ENCODE assay signal across 16 cellular contexts in genomic region chr9:130843049-130843908, GRCh38. TPM values are rescaled to one million over a fixed set of nuclear protein-coding genes. Genes with fewer than 3 reads are reported as not detected.
DNase-seq lines count a peak whose midpoint lies in the region; ATAC-seq and TF ChIP-seq lines count a peak whose summit lies in the region.
"Had no signal": no experiment of that assay in that cellular context is flagged by ENCODE, and none has a peak within 500 bp of the region (broad histone marks: within the 10 kb centered on the region; RNA-seq: fewer than 3 reads in every experiment).

No MANE protein-coding gene starts in this region.

- no peak for TF ChIP-seq POLR2A in gastroesophageal sphincter (IDR thresholded peaks at IDR 0.05)
- peak in 1 of 2 donors; percentile 49 for TF ChIP-seq POLR2A in sigmoid colon (IDR thresholded peaks at IDR 0.05)
- no peak for TF ChIP-seq POLR2A in Peyer's patch (IDR thresholded peaks at IDR 0.05)

- POLR2A ChIA-PET in Caco-2 (lab: Charles Lee) = no interaction called here
- POLR2A ChIA-PET in RWPE1 (lab: Yijun Ruan, JAX; ENCODE audit: low non-redundant PET) = no interaction called here

- peaks cover 16% of the 10 kb centered on the region for H3K4me1 Mint-ChIP-seq in Caco-2 (ENCODE audit: low read depth, unreplicated experiment)
- peaks cover 25% of the 10 kb centered on the region for H3K4me1 Mint-ChIP-seq in activated T-helper 17 cell treated with anti-CD3 and anti-CD28 coated beads, Interleukin-2, amount 50 U/mL, for 72 hours

- H3K27ac Mint-ChIP-seq in Caco-2 (ENCODE audit: unreplicated experiment) = peak overlapping the region; percentile 52
- H3K27ac Mint-ChIP-seq in activated T-helper 17 cell treated with anti-CD3 and anti-CD28 coated beads, Interleukin-2, amount 50 U/mL, for 72 hours = no peak overlapping the region

- H3K4me3 ChIP-seq in Caco-2 (ENCODE audit: low read depth, low read length) = no peak overlapping the region
- H3K4me3 ChIP-seq in gastroesophageal sphincter = no peak overlapping the region
- H3K4me3 ChIP-seq in sigmoid colon = no peak overlapping the region
- no peak overlapping the region for H3K4me3 ChIP-seq in Peyer's patch

- H3K27me3 Mint-ChIP-seq in Caco-2 (ENCODE audit: insufficient read depth, unreplicated experiment) = no peaks in the 10 kb centered on the region
- no peaks in the 10 kb centered on the region for H3K27me3 Mint-ChIP-seq in activated T-helper 17 cell treated with anti-CD3 and anti-CD28 coated beads, Interleukin-2, amount 50 U/mL, for 72 hours
- H3K27me3 Mint-ChIP-seq: naive thymus-derived CD8-positive, alpha-beta T cell had no signal

- no peak for TF ChIP-seq EP300 in gastroesophageal sphincter (IDR thresholded peaks at IDR 0.05)
- TF ChIP-seq EP300 in sigmoid colon (IDR thresholded peaks at IDR 0.05) = no peak

- H3K4me3 Mint-ChIP-seq in Caco-2 (ENCODE audit: unreplicated experiment) = no peak overlapping the region
- H3K4me3 Mint-ChIP-seq in activated T-helper 17 cell treated with anti-CD3 and anti-CD28 coated beads, Interleukin-2, amount 50 U/mL, for 72 hours = no peak overlapping the region
- H3K4me3 Mint-ChIP-seq: naive thymus-derived CD8-positive, alpha-beta T cell had no signal

- H3K27me3 ChIP-seq in Caco-2 (replicated peaks; ENCODE audit: control insufficient read depth, insufficient read depth, low read length) = no peaks in the 10 kb centered on the region
- H3K27me3 ChIP-seq in gastroesophageal sphincter = no peaks in the 10 kb centered on the region
- H3K27me3 ChIP-seq in sigmoid colon = no peaks in the 10 kb centered on the region
- H3K27me3 ChIP-seq in Peyer's patch = no peaks in the 10 kb centered on the region
- H3K27me3 ChIP-seq: BE2C had no signal

- H3K36me3 Mint-ChIP-seq in Caco-2 (ENCODE audit: insufficient read depth, unreplicated experiment) = peaks cover 5% of the 10 kb centered on the region
- no peaks in the 10 kb centered on the region for H3K36me3 Mint-ChIP-seq in activated T-helper 17 cell treated with anti-CD3 and anti-CD28 coated beads, Interleukin-2, amount 50 U/mL, for 72 hours (ENCODE audit: low read depth)
- H3K36me3 Mint-ChIP-seq: naive thymus-derived CD8-positive, alpha-beta T cell had no signal

- H3K9me3 ChIP-seq in Caco-2 = no peaks in the 10 kb centered on the region
- no peaks in the 10 kb centered on the region for H3K9me3 ChIP-seq in gastroesophageal sphincter
- H3K9me3 ChIP-seq in sigmoid colon = no peaks in the 10 kb centered on the region
- no peaks in the 10 kb centered on the region for H3K9me3 ChIP-seq in Peyer's patch
- H3K9me3 ChIP-seq: BE2C had no signal

- CTCF ChIA-PET in Caco-2 (lab: Charles Lee) (interaction anchor here (1.2 kb wide), 1 partner anchor 23 kb away, joined by 6 read pairs; no protein-coding TSS in a partner anchor), RWPE1 (lab: Yijun Ruan, JAX) (interaction anchor here (0.6 kb wide), 1 partner anchor 291 kb away, joined by 3 read pairs; no protein-coding TSS in a partner anchor)

- WGBS in gastroesophageal sphincter (ENCODE audit: low coverage in 1 of 2), 2 donors = 31% methylated on average over 3 of the region's 9 CpGs; no CpG with 5 or more reads in 1 of the 2 donors
- 56 to 74% methylated on average over 9 of the region's 9 CpGs for WGBS in sigmoid colon, 2 donors

- H3K4me1 ChIP-seq in Caco-2 = peaks cover 4% of the 10 kb centered on the region; the same call in 1 of the 2 replicates
- H3K4me1 ChIP-seq in gastroesophageal sphincter = peaks cover 15 to 100% (median 47%) of the 10 kb centered on the region in 3 donors
- H3K4me1 ChIP-seq in sigmoid colon = peaks cover 0 to 97% (median 96%) of the 10 kb centered on the region in 4 donors
- H3K4me1 ChIP-seq in Peyer's patch = peaks cover 0 to 28% (median 0%) of the 10 kb centered on the region in 4 donors

- no peak for ATAC-seq in gastroesophageal sphincter
- ATAC-seq in activated T-helper 17 cell treated with anti-CD3 and anti-CD28 coated beads, Interleukin-2, amount 50 U/mL, for 72 hours (replicated peaks) = no peak
- ATAC-seq: naive thymus-derived CD8-positive, alpha-beta T cell had no signal

- no peaks in the 10 kb centered on the region for H3K9me3 Mint-ChIP-seq in Caco-2 (ENCODE audit: unreplicated experiment)
- H3K9me3 Mint-ChIP-seq in activated T-helper 17 cell treated with anti-CD3 and anti-CD28 coated beads, Interleukin-2, amount 50 U/mL, for 72 hours = no peaks in the 10 kb centered on the region
- H3K9me3 Mint-ChIP-seq: naive thymus-derived CD8-positive, alpha-beta T cell had no signal

- no TSS peak for BruUV-seq in Caco-2 (replicated peaks; lab: Mats Ljungman, UMichigan)

- intact Hi-C loops in Caco-2 (cut with micrococcal nuclease; ENCODE audit: unreplicated experiment) = no loop called here
- intact Hi-C loops in sigmoid colon (cut with DNase I) = no loop called here

- H3K36me3 ChIP-seq in Caco-2 (ENCODE audit: control insufficient read depth, insufficient read depth, low read length) (no peaks in the 10 kb centered on the region), gastroesophageal sphincter (no peaks in the 10 kb centered on the region), sigmoid colon (no peaks in the 10 kb centered on the region), Peyer's patch (no peaks in the 10 kb centered on the region)
- H3K36me3 ChIP-seq: BE2C had no signal

- H3K27ac ChIP-seq in RWPE1 (peak overlapping the region; percentile 62), gastroesophageal sphincter (peak overlapping the region; percentile 95 to 98 (median 96)), sigmoid colon (peak overlapping the region; percentile 89 to 95 (median 93)), Peyer's patch (peak overlapping the region in 2 of 4 donors; percentile 8 to 91)

- TF ChIP-seq CTCF in Caco-2 (IDR thresholded peaks at IDR 0.05; ENCODE audit: insufficient read depth in 1 of 2, low read depth in 1 of 2, low read length in 1 of 2, severe bottlenecking in 1 of 2, unreplicated experiment in 1 of 2) (no peak), RWPE1 (conservative IDR thresholded peaks at IDR 0.05; ENCODE audit: low read depth) (no peak), gastroesophageal sphincter (IDR thresholded peaks at IDR 0.05) (no peak), sigmoid colon (IDR thresholded peaks at IDR 0.05) (no peak), Peyer's patch (IDR thresholded peaks at IDR 0.05) (no peak)

- DNase-seq in Caco-2 = no peak
- no peak for DNase-seq in RWPE1 (ENCODE audit: low spot score)
- DNase-seq in sigmoid colon = no peak
- DNase-seq in NCI-H526 (lab: John Stamatoyannopoulos, UW) = no peak
- DNase-seq in hippocampal formation (lab: John Stamatoyannopoulos, UW) = no peak
- no peak for DNase-seq in Peyer's patch
- DNase-seq: activated CD4-positive, alpha-beta T cell treated with anti-CD3 and anti-CD28 coated beads for 4 hours; BE2C; naive thymus-derived CD8-positive, alpha-beta T cell; NCI-H1436; NK-92 treated with Interleukin-12 subunit alpha and Interleukin-12 subunit beta, amount 100 ng/mL, for 24 hours; stimulated activated CD8-positive, alpha-beta memory T cell treated with anti-CD3 and anti-CD28 coated beads, Interleukin-4, amount 100 ng/mL, for 48 hours had no signal

RNA-seq across cellular contexts. Expression of gene ABL1, which starts 8.2 kb away (rescaled TPM):
- total RNA-seq in Caco-2 (2022) (50.9 and 55.2 TPM in 2 replicates), gastroesophageal sphincter (100 to 1,000 TPM in 3 of 4 donors, 10 to 100 TPM in 1; 81.4 to 147 (median 125) TPM), sigmoid colon (100 to 1,000 TPM in 2 of 4 donors, 10 to 100 TPM in 2; 69.6 to 127 (median 101) TPM), Peyer's patch (10 to 100 TPM; 43.6 to 85.8 (median 67.4) TPM)
- polyA plus RNA-seq in sigmoid colon = 10 to 100 TPM; 24.5 to 50.0 (median 31.8) TPM
- total RNA-seq in activated T-helper 17 cell treated with anti-CD3 and anti-CD28 coated beads, Interleukin-2, amount 50 U/mL, for 72 hours = 10 to 100 TPM; 19.5 to 35.9 TPM

RNA-seq across cellular contexts. Expression of gene QRFP, which starts 53.3 kb away (rescaled TPM):
- total RNA-seq in Caco-2 (2022) (not detected in 2 replicates), gastroesophageal sphincter (not detected), sigmoid colon (not detected), Peyer's patch (not detected)
- polyA plus RNA-seq in sigmoid colon = under 1 TPM in 1 of 3 donors, not detected in 2; 0.20 TPM
- not detected for total RNA-seq in activated T-helper 17 cell treated with anti-CD3 and anti-CD28 coated beads, Interleukin-2, amount 50 U/mL, for 72 hours
- total RNA-seq: bronchial epithelial cell; Daoy; naive thymus-derived CD8-positive, alpha-beta T cell had no signal
- polyA plus RNA-seq: naive thymus-derived CD8-positive, alpha-beta T cell had no signal
